ENCODE assay signal across 8 cellular contexts in the genomic region with DNA sequence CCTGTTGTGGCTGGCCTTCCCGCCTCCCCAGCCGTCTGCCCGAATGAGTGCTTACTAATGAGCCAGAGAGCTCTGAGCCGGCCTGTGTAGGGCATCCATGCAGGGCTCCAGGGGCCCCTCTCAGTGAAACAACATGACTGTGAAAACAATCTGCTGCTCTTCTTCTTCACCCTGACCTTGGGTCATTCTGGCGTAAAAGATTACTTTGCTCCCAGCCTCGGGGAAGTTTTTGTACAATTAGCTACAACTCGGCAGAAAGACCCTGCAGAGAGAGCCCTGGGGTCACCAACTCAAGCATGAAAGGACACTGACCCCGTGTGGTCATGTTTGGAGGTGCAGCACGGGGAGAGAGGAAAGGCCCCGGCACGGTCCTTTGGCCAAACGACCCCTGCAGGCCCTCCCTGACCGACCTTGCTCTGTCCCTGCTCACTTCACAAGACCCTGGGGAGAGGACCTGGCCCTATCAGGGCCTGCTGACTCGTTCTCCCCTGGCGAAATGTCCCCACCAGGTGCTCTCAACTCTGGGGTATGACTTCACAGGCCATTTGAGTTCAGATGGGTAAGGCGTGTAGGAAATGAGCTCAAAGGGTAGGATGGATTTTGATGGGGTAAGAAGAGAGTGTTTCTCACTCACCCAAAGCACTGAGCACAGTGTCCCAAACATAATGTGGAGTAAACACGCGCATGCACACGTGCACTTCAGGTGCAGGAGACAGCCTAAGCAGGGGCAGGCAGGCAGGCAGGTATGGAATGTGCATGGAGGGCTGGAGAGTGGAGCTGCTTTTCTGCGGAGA. TPM values are rescaled to one million over a fixed set of nuclear protein-coding genes. Genes with fewer than 3 reads are reported as not detected.
DNase-seq lines count a peak whose midpoint lies in the region; ATAC-seq, FAIRE-seq and TF ChIP-seq lines count a peak whose summit lies in the region.

No MANE protein-coding gene starts in this region.

- peak overlapping the region in 1 of 2 experiments; percentile 45; a peak in 3 of 4 replicates for H3K4me2 ChIP-seq in H1 (ENCODE audit: insufficient read depth in 1 of 2, low read depth in 2 of 2, low read length in 2 of 2)

- 0 out of 2 replicates have a peak overlapping the region, but pooled peaks have one; percentile 72 for H2BK20ac ChIP-seq in H1 (ENCODE audit: low read length)

- H2AK5ac ChIP-seq in H1 (ENCODE audit: low read depth, low read length) = no peak overlapping the region

- H3K4me1 ChIP-seq in H1 (replicated peaks in 1 of 4; ENCODE audit: control insufficient read depth in 3 of 4, insufficient read depth in 4 of 4, low read length in 3 of 4) (no peaks in the 10 kb centered on the region), mucosa of descending colon (ENCODE audit: low read depth) (no peaks in the 10 kb centered on the region)

- H4K91ac ChIP-seq in H1 (replicated peaks; ENCODE audit: insufficient read length, low read length) = no peak overlapping the region

- H3K36me3 ChIP-seq in H1 (ENCODE audit: control insufficient read depth in 2 of 4, insufficient read depth in 4 of 4, low read length in 3 of 4) (no peaks in the 10 kb centered on the region; a peak in 1 of 8 replicates), mucosa of descending colon (ENCODE audit: low read depth) (no peaks in the 10 kb centered on the region)

- no peaks in the 10 kb centered on the region for H3K79me1 ChIP-seq in H1 (ENCODE audit: low read depth, low read length)

- no peak for TF ChIP-seq EP300 in H1 (IDR thresholded peaks at IDR 0.05; ENCODE audit: borderline replicate concordance in 1 of 2, low read depth in 2 of 2, low read length in 2 of 2)

- no peak overlapping the region for H3K23ac ChIP-seq in H1 (ENCODE audit: insufficient read length)

- in situ Hi-C loops in ACHN (cut with HindIII; ENCODE audit: low pct_ligation_motif_present, low pct_unique_long_range_greater_than_20kb, low sequenced_read_pairs) = loop anchor here (25.0 kb wide), 2 partner anchors 240 to 465 kb away; no protein-coding TSS in a partner anchor

- peak; percentile 97 to 98 for TF ChIP-seq RAD21 in H1 (IDR thresholded peaks at IDR 0.05 in 1 of 2, conservative IDR thresholded peaks at IDR 0.05 in 1 of 2; ENCODE audit: low read depth in 2 of 2, low read length in 2 of 2)

- H3K27ac ChIP-seq in H1 (ENCODE audit: low read depth, low read length) = no peak overlapping the region

- no peaks in the 10 kb centered on the region for H3K27me3 ChIP-seq in H1 (replicated peaks in 1 of 4; ENCODE audit: control insufficient read depth in 3 of 4, extremely low read depth in 1 of 4, insufficient read depth in 3 of 4, low read length in 3 of 4)

- no peaks in the 10 kb centered on the region for H3K36me3 Mint-ChIP-seq in activated CD4-positive, alpha-beta memory T cell treated with anti-CD3 and anti-CD28 coated beads for 36 hours

- H3K9me3 Mint-ChIP-seq in activated CD4-positive, alpha-beta memory T cell treated with anti-CD3 and anti-CD28 coated beads for 36 hours = no peaks in the 10 kb centered on the region

- H3K27ac Mint-ChIP-seq in activated CD4-positive, alpha-beta memory T cell treated with anti-CD3 and anti-CD28 coated beads for 36 hours = no peak overlapping the region

- CTCF ChIA-PET in activated CD4-positive, alpha-beta memory T cell treated with anti-CD3 and anti-CD28 coated beads for 36 hours (lab: Charles Lee) = interaction anchor here (0.5 to 4.6 kb wide), 44 partner anchors 8 to 820 kb away, joined by 3 to 50 read pairs (median 4); no protein-coding TSS in a partner anchor
- CTCF ChIA-PET in H1 (lab: Charles Lee; ENCODE audit: partially characterized antibody) = interaction anchor here (0.6 to 6.5 kb wide), 119 partner anchors 9 to 1201 kb away, joined by 3 to 92 read pairs (median 4); no protein-coding TSS in a partner anchor

- POLR2A ChIA-PET in activated CD4-positive, alpha-beta memory T cell treated with anti-CD3 and anti-CD28 coated beads for 36 hours (lab: Charles Lee) = interaction anchor here (0.5 kb wide), 1 partner anchor 314 kb away, joined by 3 read pairs; no protein-coding TSS in a partner anchor
- POLR2A ChIA-PET in H1 (lab: Charles Lee; ENCODE audit: partially characterized antibody) = interaction anchor here (0.6 to 1.6 kb wide), 8 partner anchors 27 to 471 kb away, joined by 3 to 4 read pairs (median 3); no protein-coding TSS in a partner anchor

- H3K79me2 ChIP-seq in H1 (ENCODE audit: control insufficient read depth in 1 of 2, insufficient read depth in 2 of 2, low read length in 2 of 2) = no peaks in the 10 kb centered on the region

- no peaks in the 10 kb centered on the region for H3K23me2 ChIP-seq in H1 (ENCODE audit: low read depth, low read length)

- peak; percentile 97 for FAIRE-seq in H1 (lab: Jason Lieb, UNC)

- H4K5ac ChIP-seq in H1 (ENCODE audit: insufficient read length, low read depth, low read length) = no peak overlapping the region

- peak overlapping the region; percentile 82 for H2AFZ ChIP-seq in H1 (ENCODE audit: low read length)

- peak overlapping the region; percentile 36; the same call in 1 of the 2 replicates for H2BK15ac ChIP-seq in H1 (ENCODE audit: low read length)

- H3K4me3 Mint-ChIP-seq in activated CD4-positive, alpha-beta memory T cell treated with anti-CD3 and anti-CD28 coated beads for 36 hours = no peak overlapping the region

- TF ChIP-seq CTCF in H1 (IDR thresholded peaks at IDR 0.05; ENCODE audit: control extremely low read depth in 1 of 3, insufficient read depth in 1 of 3, low read depth in 1 of 3, low read length in 3 of 3) (peak; percentile 83 to 98 (median 97)), mucosa of descending colon (IDR thresholded peaks at IDR 0.05) (peak; percentile 94)

- H3K18ac ChIP-seq in H1 (ENCODE audit: extremely low read depth, low read length) = 0 out of 2 replicates have a peak overlapping the region, but pooled peaks have one; percentile 24

- peak; percentile 77 for DNase-seq in ACHN
- DNase-seq in NCI-H774 (lab: John Stamatoyannopoulos, UW) = peak; percentile 18
- peak; percentile 73 for DNase-seq in activated CD4-positive, alpha-beta memory T cell treated with anti-CD3 and anti-CD28 coated beads for 36 hours
- DNase-seq in H1 (ENCODE audit: low read depth in 1 of 2, low spot score in 2 of 2) = peak; percentile 82 to 99
- peak; percentile 68 to 92 (median 85) for DNase-seq in mucosa of descending colon
- DNase-seq in stimulated activated CD8-positive, alpha-beta memory T cell treated with anti-CD3 and anti-CD28 coated beads, Interleukin-2, amount 100 ng/mL, for 1 hour (ENCODE audit: low read depth in 2 of 2) = peak; percentile 38 to 41

- no peak overlapping the region for H3K9ac ChIP-seq in H1 (replicated peaks in 1 of 4; ENCODE audit: extremely low read depth in 1 of 4, low read depth in 3 of 4, low read length in 3 of 4)

- H3K4me3 ChIP-seq in H1 (ENCODE audit: extremely low read depth in 1 of 4, insufficient read depth in 2 of 4, low read depth in 3 of 4, low read length in 4 of 4) (peak overlapping the region in 1 of 4 experiments; percentile 39; a peak in 1 of 8 replicates), mucosa of descending colon (no peak overlapping the region)

- no peaks in the 10 kb centered on the region for H4K20me1 ChIP-seq in H1 (replicated peaks in 1 of 2; ENCODE audit: control insufficient read depth in 1 of 2, insufficient read depth in 2 of 2, low read length in 2 of 2)

- H3K27me3 Mint-ChIP-seq in activated CD4-positive, alpha-beta memory T cell treated with anti-CD3 and anti-CD28 coated beads for 36 hours = no peaks in the 10 kb centered on the region

- H3K4me1 Mint-ChIP-seq in activated CD4-positive, alpha-beta memory T cell treated with anti-CD3 and anti-CD28 coated beads for 36 hours (ENCODE audit: low read depth) = peaks cover 17% of the 10 kb centered on the region

- H3K9me3 ChIP-seq in H1 (ENCODE audit: insufficient read depth in 2 of 2, low read depth in 1 of 2, low read length in 1 of 2) = no peaks in the 10 kb centered on the region
- no peaks in the 10 kb centered on the region for H3K9me3 ChIP-seq in mucosa of descending colon

- WGBS in H1 (ENCODE audit: extremely low coverage in 1 of 2, insufficient coverage in 1 of 2, insufficient read length in 1 of 2, insufficient replicate concordance in 2 of 2, low coverage in 1 of 2, low lambda C conversion rate in 2 of 2, missing lambda C conversion rate in 1 of 2), 2 experiments = 37% methylated on average over 20 of the region's 20 CpGs; no CpG with 5 or more reads in 1 of the 2 experiments

- 0 out of 2 replicates have a peak overlapping the region, but pooled peaks have one; percentile 52 for H2BK12ac ChIP-seq in H1 (ENCODE audit: low read depth, low read length)

- TF ChIP-seq POLR2A in H1 (IDR thresholded peaks at IDR 0.05; ENCODE audit: control extremely low read depth in 1 of 2, low read depth in 2 of 2, low read length in 2 of 2) = no peak

- intact Hi-C loops in activated CD4-positive, alpha-beta memory T cell treated with anti-CD3 and anti-CD28 coated beads for 36 hours (cut with micrococcal nuclease) = loop anchor here (1.0 to 2.0 kb wide), 3 partner anchors 228 to 470 kb away; no protein-coding TSS in a partner anchor
- intact Hi-C loops in mucosa of descending colon (cut with DNase I, micrococcal nuclease) = loop anchor here (5.0 to 10.0 kb wide), 4 partner anchors 188 to 468 kb away; no protein-coding TSS in a partner anchor

- H4K8ac ChIP-seq in H1 (ENCODE audit: extremely low read depth, insufficient read depth, low read length) = peak overlapping the region; percentile 82; the same call in 1 of the 2 replicates

- H3K4ac ChIP-seq in H1 (replicated peaks; ENCODE audit: insufficient read length, low read depth, low read length) = peak overlapping the region; percentile 36

- no peak overlapping the region for H2BK120ac ChIP-seq in H1 (replicated peaks; ENCODE audit: low read depth, low read length)

- H3K14ac ChIP-seq in H1 (ENCODE audit: insufficient read length) = no peak overlapping the region

- H3K56ac ChIP-seq in H1 (replicated peaks; ENCODE audit: insufficient read length, low read depth, low read length) = no peak overlapping the region

- ATAC-seq in GM18867 (IDR thresholded peaks at IDR 0.05; ENCODE audit: unreplicated experiment) (peak; percentile 67), HG03108 (IDR thresholded peaks at IDR 0.05; ENCODE audit: unreplicated experiment) (peak; percentile 67), mucosa of descending colon (peak; percentile 82)

- peak overlapping the region; percentile 82; the same call in 1 of the 2 replicates for H2BK5ac ChIP-seq in H1 (ENCODE audit: low read depth, low read length)

RNA-seq across cellular contexts. Expression of gene FAM20B, which starts 22.9 kb away (rescaled TPM):
- total RNA-seq in activated CD4-positive, alpha-beta memory T cell treated with anti-CD3 and anti-CD28 coated beads for 36 hours = 10 to 100 TPM; 38.1 to 39.2 TPM
- total RNA-seq in H1 (2021; fragmentation: NEBNext Ultra II Directional; extraction: Animal tissue kit (Norgen Biotek cat#: 25700)) = 36.3 and 36.6 TPM in 2 replicates
- polyA plus RNA-seq in H1 (2011; rRNA removed) = 6.3 and 8.3 TPM in 2 replicates
- polyA plus RNA-seq in H1 (2011; cell fraction: cytosol; rRNA removed) = 10.3 TPM
- polyA plus RNA-seq in H1 (2011; cell fraction: nucleus; rRNA removed) = 9.4 TPM
- 12.6 to 21.2 TPM (median 13.9 TPM) in 4 replicates for polyA plus RNA-seq in H1 (2012, experiment 1 of 2)
- polyA plus RNA-seq in H1 (2012, experiment 2 of 2) = 2.7 TPM
- 18.2 TPM for polyA plus RNA-seq in H1 (2013, experiment 1 of 2)
- 18.7 TPM for polyA plus RNA-seq in H1 (2013, experiment 2 of 2)
- polyA minus RNA-seq in H1 (2011; rRNA and poly(A)+ RNA removed) = 36.1 and 43.3 TPM in 2 replicates
- polyA minus RNA-seq in H1 (2011; cell fraction: cytosol; rRNA and poly(A)+ RNA removed) = 14.0 TPM
- polyA minus RNA-seq in H1 (2011; cell fraction: nucleus; rRNA and poly(A)+ RNA removed) = 17.0 TPM
- total RNA-seq in mucosa of descending colon = 10 to 100 TPM; 28.6 to 86.8 (median 36.5) TPM

Comparison
In these comparisons a context has a peak if more than half of its experiments do, and no peak if none do; other contexts are left out.
1. DNase-seq: peak in every context shown above with its lines; median percentile 90 in H1; 85 in mucosa of descending colon; 77 in ACHN; 73 in activated CD4-positive, alpha-beta memory T cell treated with anti-CD3 and anti-CD28 coated beads for 36 hours; 40 in stimulated activated CD8-positive, alpha-beta memory T cell treated with anti-CD3 and anti-CD28 coated beads, Interleukin-2, amount 100 ng/mL, for 1 hour; 18 in NCI-H774.